Comparison of ENCODE assay signal across 1 cellular context in the genomic region with DNA sequence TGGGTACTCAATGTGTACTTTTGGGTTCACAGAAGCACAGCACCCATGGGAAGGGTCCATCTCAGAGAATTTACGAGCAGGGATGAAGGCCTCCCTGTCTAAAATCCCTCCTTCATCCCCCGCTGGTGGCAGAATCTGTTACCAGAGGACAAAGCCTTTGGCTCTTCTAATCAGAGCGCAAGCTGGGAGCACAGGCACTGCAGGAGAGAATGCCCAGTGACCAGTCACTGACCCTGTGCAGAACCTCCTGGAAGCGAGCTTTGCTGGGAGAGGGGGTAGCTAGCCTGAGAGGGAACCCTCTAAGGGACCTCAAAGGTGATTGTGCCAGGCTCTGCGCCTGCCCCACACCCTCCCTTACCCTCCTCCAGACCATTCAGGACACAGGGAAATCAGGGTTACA.
TF ChIP-seq lines count a peak whose summit lies in the region.

No MANE protein-coding gene starts in this region.

TF ChIP-seq in HepG2, 621 proteins besides CTCF, POLR2A, EP300 and RAD21:
- TF ChIP-seq EZH2 (conservative IDR thresholded peaks at IDR 0.05; ENCODE audit: low read depth, low read length) (no peak), ZNF274 (CRISPR knock-in tag; IDR thresholded peaks at IDR 0.05) (no peak), NCOR1 (IDR thresholded peaks at IDR 0.05; ENCODE audit: borderline replicate concordance, low read length) (no peak), POGZ (CRISPR knock-in tag; IDR thresholded peaks at IDR 0.05) (no peak), ZNF329 (CRISPR knock-in tag; IDR thresholded peaks at IDR 0.05; ENCODE audit: low read depth) (no peak), TOE1 (CRISPR knock-in tag; IDR thresholded peaks at IDR 0.05) (no peak)
- TF ChIP-seq, protein P1, sequence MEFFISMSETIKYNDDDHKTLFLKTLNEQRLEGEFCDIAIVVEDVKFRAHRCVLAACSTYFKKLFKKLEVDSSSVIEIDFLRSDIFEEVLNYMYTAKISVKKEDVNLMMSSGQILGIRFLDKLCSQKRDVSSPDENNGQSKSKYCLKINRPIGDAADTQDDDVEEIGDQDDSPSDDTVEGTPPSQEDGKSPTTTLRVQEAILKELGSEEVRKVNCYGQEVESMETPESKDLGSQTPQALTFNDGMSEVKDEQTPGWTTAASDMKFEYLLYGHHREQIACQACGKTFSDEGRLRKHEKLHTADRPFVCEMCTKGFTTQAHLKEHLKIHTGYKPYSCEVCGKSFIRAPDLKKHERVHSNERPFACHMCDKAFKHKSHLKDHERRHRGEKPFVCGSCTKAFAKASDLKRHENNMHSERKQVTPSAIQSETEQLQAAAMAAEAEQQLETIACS (CRISPR knock-in tag; IDR thresholded peaks at IDR 0.05), result no peak
- TF ChIP-seq, protein P2, sequence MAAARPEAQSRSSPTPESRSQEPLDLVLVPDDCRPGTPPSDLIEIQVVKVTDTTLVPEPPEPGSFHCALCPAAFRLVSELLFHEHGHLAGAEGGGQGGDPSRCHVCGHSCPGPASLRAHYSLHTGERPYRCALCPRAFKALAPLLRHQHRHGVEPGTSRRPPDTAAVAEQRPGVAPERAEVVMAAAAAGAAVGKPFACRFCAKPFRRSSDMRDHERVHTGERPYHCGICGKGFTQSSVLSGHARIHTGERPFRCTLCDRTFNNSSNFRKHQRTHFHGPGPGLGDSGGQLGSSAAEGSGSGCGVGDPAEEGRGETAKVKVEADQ (CRISPR knock-in tag; IDR thresholded peaks at IDR 0.05; ENCODE audit: borderline replicate concordance), result no peak
